1 cellular context compared by ENCODE assay signal in the genomic region with DNA sequence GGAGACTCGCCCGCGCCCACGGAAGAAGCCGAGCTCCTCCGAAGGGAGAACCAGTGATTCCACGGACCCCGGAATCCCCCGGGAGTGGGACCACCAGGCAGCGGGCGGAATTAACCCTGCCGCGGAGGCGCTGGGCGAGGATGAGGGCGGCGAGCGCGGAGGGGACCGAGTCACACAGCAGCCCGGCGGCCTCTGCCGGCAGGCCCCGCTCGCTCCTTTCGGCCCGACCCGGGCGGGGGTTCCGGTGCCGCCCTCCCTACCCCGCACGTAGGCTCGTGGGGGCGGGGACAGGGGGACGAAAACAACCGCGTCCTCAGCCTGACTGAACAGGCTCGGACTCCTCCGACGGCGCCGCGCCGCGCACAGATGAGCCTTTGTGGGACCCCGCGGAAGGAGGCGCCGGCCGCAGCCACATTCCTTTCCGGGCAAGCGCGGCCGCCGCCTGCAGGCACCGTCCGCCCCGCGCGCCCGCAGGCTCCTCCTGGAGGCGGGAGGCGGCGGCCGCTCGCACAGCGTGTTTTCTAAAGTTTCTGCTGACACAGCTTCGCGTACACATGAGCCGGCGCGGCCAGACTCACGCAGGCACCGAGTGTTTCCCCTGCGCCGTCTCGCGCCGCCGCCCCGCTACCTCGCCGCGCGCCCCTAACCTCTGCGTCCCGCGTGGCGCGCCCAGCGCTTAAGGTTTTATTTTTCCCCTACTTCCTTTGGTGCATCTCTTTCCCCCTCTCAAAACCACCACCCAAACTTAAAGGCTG.
TF ChIP-seq lines count a peak whose summit lies in the region.

No MANE protein-coding gene starts in this region.

TF ChIP-seq in K562, 482 proteins besides CTCF, POLR2A, EP300 and RAD21 (continued from another document and continues in another):
- TF ChIP-seq ZNF780A (CRISPR knock-in tag; IDR thresholded peaks at IDR 0.05) (no peak), ILF3 (IDR thresholded peaks at IDR 0.05; ENCODE audit: borderline replicate concordance) (0 out of 2 replicates have a peak, but pooled peaks have one; percentile 73), ZFP91 (CRISPR knock-in tag; IDR thresholded peaks at IDR 0.05) (no peak), ZNF347 (CRISPR knock-in tag; IDR thresholded peaks at IDR 0.05; ENCODE audit: low read depth) (no peak), GTF2B (IDR thresholded peaks at IDR 0.05; ENCODE audit: extremely low read depth, insufficient read length) (no peak), HMGXB4 (CRISPR knock-in tag; IDR thresholded peaks at IDR 0.05) (peak; percentile 53), SNAPC5 (CRISPR knock-in tag; IDR thresholded peaks at IDR 0.05) (no peak), ID3 (CRISPR knock-in tag; IDR thresholded peaks at IDR 0.05) (no peak), ID3 (tag; IDR thresholded peaks at IDR 0.05) (peak; percentile 79; the same call in 1 of the 2 replicates), MED1 (CRISPR knock-in tag; IDR thresholded peaks at IDR 0.05; ENCODE audit: borderline replicate concordance) (no peak), MCM5 (IDR thresholded peaks at IDR 0.05; ENCODE audit: low read depth) (no peak), ZNF76 (CRISPR knock-in tag; IDR thresholded peaks at IDR 0.05; ENCODE audit: borderline replicate concordance) (no peak), MTA1 (IDR thresholded peaks at IDR 0.05; ENCODE audit: borderline replicate concordance) (peak; percentile 54; the same call in 1 of the 2 replicates), DIDO1 (tag; IDR thresholded peaks at IDR 0.05; ENCODE audit: low read depth) (no peak), PHF21A (IDR thresholded peaks at IDR 0.05; ENCODE audit: borderline replicate concordance, low read depth) (no peak), PHTF2 (CRISPR knock-in tag; IDR thresholded peaks at IDR 0.05) (no peak), FOSL1 (tag; conservative IDR thresholded peaks at IDR 0.05) (peak; percentile 62), YY1 (IDR thresholded peaks at IDR 0.05; ENCODE audit: borderline replicate concordance in 1 of 3, control insufficient read depth in 1 of 3, extremely low read depth in 1 of 3, insufficient read depth in 3 of 3, insufficient read length in 1 of 3, insufficient replicate concordance in 2 of 3, low read depth in 1 of 3, low read length in 2 of 3) (peak in 2 of 3 experiments; percentile 72 to 74), NCOA2 (IDR thresholded peaks at IDR 0.05; ENCODE audit: partially characterized antibody in 2 of 2) (no peak), DDX20 (tag; IDR thresholded peaks at IDR 0.05; ENCODE audit: low read depth) (no peak), ZBED1 (IDR thresholded peaks at IDR 0.05) (no peak), ZNF316 (IDR thresholded peaks at IDR 0.05) (peak; percentile 97), NR2F6 (CRISPR knock-in tag; IDR thresholded peaks at IDR 0.05) (no peak), NFATC3 (IDR thresholded peaks at IDR 0.05) (no peak), ARNT (IDR thresholded peaks at IDR 0.05) (peak in 1 of 2 experiments; percentile 66; a peak in 2 of 4 replicates), SRSF3 (IDR thresholded peaks at IDR 0.05; ENCODE audit: insufficient read depth, low read length) (no peak), ZNF695 (CRISPR knock-in tag; IDR thresholded peaks at IDR 0.05) (no peak), HDAC8 (tag; IDR thresholded peaks at IDR 0.05) (peak; percentile 71), SP1 (CRISPR knock-in tag; IDR thresholded peaks at IDR 0.05) (peak; percentile 76; the same call in 1 of the 2 replicates), KAT7 (CRISPR knock-in tag; IDR thresholded peaks at IDR 0.05; ENCODE audit: borderline replicate concordance) (no peak; the same call in 1 of the 2 replicates)
- TF ChIP-seq, protein P1, sequence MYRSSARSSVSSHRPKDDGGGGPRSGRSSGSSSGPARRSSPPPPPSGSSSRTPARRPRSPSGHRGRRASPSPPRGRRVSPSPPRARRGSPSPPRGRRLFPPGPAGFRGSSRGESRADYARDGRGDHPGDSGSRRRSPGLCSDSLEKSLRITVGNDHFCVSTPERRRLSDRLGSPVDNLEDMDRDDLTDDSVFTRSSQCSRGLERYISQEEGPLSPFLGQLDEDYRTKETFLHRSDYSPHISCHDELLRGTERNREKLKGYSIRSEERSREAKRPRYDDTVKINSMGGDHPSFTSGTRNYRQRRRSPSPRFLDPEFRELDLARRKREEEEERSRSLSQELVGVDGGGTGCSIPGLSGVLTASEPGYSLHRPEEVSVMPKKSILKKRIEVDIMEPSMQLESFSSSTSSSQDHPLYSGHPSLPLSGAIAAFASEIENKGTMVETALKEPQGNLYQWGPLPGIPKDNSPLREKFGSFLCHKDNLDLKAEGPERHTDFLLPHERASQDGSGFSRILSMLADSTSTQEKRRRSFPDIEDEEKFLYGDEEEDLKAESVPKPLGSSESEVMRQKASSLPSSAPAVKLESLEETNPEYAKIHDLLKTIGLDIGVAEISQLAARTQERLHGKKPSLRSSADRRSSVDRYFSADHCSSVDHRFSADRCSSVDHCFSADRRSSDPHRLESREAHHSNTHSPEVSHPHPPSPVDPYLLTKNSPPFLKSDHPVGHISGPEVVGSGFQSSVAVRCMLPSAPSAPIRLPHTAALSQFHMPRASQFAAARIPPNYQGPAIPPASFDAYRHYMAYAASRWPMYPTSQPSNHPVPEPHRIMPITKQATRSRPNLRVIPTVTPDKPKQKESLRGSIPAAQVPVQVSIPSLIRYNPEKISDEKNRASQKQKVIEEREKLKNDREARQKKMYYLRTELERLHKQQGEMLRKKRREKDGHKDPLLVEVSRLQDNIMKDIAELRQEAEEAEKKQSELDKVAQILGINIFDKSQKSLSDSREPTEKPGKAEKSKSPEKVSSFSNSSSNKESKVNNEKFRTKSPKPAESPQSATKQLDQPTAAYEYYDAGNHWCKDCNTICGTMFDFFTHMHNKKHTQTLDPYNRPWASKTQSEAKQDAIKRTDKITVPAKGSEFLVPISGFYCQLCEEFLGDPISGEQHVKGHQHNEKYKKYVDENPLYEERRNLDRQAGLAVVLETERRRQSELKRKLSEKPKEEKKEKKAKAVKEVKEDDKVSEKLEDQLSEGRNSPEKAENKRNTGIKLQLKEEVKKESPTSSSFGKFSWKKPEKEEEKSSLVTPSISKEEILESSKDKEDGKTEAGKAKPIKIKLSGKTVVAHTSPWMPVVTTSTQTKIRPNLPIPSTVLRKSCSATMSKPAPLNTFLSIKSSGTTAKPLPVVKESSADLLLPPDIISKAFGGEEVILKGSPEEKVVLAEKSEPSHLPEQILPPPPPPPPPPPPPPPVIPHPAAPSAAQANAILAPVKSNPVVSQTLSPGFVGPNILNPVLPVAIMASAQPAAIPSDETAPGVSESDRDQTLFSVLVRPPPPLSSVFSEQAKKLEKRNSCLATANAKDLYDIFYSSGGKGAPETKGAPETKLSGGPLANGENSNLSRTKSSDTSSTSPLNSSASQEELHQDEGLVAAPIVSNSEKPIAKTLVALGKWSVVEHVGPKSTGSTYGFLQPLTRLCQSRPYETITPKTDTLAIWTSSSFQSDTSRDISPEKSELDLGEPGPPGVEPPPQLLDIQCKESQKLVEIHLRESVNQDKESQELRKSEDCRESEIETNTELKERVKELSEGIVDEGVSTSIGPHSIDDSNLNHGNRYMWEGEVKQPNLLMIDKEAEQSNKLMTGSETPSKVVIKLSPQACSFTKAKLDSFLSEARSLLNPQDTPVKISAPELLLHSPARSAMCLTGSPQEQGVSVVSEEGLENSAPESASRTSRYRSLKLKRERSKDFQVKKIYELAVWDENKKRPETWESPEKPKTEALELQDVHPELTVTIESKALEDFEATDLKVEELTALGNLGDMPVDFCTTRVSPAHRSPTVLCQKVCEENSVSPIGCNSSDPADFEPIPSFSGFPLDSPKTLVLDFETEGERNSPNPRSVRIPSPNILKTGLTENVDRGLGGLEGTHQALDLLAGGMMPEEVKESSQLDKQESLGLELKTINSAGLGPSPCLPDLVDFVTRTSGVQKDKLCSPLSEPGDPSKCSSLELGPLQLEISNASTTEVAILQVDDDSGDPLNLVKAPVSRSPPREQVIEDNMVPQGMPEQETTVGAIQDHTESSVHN (IDR thresholded peaks at IDR 0.05; ENCODE audit: borderline replicate concordance in 1 of 2, low read depth in 1 of 2), result no peak
- TF ChIP-seq, protein P2, sequence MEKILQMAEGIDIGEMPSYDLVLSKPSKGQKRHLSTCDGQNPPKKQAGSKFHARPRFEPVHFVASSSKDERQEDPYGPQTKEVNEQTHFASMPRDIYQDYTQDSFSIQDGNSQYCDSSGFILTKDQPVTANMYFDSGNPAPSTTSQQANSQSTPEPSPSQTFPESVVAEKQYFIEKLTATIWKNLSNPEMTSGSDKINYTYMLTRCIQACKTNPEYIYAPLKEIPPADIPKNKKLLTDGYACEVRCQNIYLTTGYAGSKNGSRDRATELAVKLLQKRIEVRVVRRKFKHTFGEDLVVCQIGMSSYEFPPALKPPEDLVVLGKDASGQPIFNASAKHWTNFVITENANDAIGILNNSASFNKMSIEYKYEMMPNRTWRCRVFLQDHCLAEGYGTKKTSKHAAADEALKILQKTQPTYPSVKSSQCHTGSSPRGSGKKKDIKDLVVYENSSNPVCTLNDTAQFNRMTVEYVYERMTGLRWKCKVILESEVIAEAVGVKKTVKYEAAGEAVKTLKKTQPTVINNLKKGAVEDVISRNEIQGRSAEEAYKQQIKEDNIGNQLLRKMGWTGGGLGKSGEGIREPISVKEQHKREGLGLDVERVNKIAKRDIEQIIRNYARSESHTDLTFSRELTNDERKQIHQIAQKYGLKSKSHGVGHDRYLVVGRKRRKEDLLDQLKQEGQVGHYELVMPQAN (IDR thresholded peaks at IDR 0.05; ENCODE audit: borderline replicate concordance), result peak; percentile 79
- TF ChIP-seq, protein P3, sequence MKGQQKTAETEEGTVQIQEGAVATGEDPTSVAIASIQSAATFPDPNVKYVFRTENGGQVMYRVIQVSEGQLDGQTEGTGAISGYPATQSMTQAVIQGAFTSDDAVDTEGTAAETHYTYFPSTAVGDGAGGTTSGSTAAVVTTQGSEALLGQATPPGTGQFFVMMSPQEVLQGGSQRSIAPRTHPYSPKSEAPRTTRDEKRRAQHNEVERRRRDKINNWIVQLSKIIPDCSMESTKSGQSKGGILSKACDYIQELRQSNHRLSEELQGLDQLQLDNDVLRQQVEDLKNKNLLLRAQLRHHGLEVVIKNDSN (CRISPR knock-in tag; IDR thresholded peaks at IDR 0.05), result 0 out of 2 replicates have a peak, but pooled peaks have one; percentile 19
